ENCODE assay signal across 1 cellular context in the genomic region with DNA sequence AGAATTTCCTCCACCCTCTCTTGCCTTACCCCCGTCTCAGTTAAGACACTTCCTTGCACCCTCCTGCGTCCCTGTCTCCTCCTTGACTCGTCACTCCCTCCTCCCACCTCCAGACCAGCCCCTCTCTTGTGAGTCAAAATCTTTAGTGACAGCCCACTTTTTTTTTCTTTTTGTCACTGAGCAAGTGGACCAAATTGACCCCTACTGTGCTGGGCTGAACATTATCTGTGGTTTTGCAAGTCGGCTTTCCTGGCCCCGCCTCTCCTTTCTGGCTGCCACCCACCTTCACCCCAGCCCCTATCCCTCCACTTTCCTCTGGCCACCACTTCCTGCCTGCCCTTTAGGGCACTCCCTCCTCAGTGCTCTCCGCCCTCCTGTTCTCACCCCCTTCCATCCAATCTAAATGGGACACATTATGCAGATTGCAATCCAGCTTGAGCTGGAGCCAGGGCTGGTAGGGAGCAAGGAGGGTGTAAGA.
TF ChIP-seq lines count a peak whose summit lies in the region.

A gene (minus strand): TSS at position 47 of the 478 bp plus-strand sequence. CDS start 246 bp downstream, outside the sequence.

TF ChIP-seq in K562, 482 proteins besides CTCF, POLR2A, EP300 and RAD21 (continued from another document):
- TF ChIP-seq, protein P1, sequence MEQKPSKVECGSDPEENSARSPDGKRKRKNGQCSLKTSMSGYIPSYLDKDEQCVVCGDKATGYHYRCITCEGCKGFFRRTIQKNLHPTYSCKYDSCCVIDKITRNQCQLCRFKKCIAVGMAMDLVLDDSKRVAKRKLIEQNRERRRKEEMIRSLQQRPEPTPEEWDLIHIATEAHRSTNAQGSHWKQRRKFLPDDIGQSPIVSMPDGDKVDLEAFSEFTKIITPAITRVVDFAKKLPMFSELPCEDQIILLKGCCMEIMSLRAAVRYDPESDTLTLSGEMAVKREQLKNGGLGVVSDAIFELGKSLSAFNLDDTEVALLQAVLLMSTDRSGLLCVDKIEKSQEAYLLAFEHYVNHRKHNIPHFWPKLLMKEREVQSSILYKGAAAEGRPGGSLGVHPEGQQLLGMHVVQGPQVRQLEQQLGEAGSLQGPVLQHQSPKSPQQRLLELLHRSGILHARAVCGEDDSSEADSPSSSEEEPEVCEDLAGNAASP (IDR thresholded peaks at IDR 0.05) = 0 out of 2 replicates have a peak, but pooled peaks have one; percentile 38
- TF ChIP-seq ZNF75A (CRISPR knock-in tag; IDR thresholded peaks at IDR 0.05) (no peak), ZKSCAN1 (IDR thresholded peaks at IDR 0.05; ENCODE audit: low read depth, low read length) (no peak), ZBTB1 (CRISPR knock-in tag; IDR thresholded peaks at IDR 0.05; ENCODE audit: borderline replicate concordance, low read depth) (no peak), ZZZ3 (IDR thresholded peaks at IDR 0.05) (no peak), DNMT1 (IDR thresholded peaks at IDR 0.05) (no peak)
- TF ChIP-seq, protein P2, sequence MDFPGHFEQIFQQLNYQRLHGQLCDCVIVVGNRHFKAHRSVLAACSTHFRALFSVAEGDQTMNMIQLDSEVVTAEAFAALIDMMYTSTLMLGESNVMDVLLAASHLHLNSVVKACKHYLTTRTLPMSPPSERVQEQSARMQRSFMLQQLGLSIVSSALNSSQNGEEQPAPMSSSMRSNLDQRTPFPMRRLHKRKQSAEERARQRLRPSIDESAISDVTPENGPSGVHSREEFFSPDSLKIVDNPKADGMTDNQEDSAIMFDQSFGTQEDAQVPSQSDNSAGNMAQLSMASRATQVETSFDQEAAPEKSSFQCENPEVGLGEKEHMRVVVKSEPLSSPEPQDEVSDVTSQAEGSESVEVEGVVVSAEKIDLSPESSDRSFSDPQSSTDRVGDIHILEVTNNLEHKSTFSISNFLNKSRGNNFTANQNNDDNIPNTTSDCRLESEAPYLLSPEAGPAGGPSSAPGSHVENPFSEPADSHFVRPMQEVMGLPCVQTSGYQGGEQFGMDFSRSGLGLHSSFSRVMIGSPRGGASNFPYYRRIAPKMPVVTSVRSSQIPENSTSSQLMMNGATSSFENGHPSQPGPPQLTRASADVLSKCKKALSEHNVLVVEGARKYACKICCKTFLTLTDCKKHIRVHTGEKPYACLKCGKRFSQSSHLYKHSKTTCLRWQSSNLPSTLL (IDR thresholded peaks at IDR 0.05) = no peak
- TF ChIP-seq, protein P3, sequence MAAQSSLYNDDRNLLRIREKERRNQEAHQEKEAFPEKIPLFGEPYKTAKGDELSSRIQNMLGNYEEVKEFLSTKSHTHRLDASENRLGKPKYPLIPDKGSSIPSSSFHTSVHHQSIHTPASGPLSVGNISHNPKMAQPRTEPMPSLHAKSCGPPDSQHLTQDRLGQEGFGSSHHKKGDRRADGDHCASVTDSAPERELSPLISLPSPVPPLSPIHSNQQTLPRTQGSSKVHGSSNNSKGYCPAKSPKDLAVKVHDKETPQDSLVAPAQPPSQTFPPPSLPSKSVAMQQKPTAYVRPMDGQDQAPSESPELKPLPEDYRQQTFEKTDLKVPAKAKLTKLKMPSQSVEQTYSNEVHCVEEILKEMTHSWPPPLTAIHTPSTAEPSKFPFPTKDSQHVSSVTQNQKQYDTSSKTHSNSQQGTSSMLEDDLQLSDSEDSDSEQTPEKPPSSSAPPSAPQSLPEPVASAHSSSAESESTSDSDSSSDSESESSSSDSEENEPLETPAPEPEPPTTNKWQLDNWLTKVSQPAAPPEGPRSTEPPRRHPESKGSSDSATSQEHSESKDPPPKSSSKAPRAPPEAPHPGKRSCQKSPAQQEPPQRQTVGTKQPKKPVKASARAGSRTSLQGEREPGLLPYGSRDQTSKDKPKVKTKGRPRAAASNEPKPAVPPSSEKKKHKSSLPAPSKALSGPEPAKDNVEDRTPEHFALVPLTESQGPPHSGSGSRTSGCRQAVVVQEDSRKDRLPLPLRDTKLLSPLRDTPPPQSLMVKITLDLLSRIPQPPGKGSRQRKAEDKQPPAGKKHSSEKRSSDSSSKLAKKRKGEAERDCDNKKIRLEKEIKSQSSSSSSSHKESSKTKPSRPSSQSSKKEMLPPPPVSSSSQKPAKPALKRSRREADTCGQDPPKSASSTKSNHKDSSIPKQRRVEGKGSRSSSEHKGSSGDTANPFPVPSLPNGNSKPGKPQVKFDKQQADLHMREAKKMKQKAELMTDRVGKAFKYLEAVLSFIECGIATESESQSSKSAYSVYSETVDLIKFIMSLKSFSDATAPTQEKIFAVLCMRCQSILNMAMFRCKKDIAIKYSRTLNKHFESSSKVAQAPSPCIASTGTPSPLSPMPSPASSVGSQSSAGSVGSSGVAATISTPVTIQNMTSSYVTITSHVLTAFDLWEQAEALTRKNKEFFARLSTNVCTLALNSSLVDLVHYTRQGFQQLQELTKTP (IDR thresholded peaks at IDR 0.05; ENCODE audit: low read depth in 1 of 2, partially characterized antibody in 2 of 2) = no peak
- TF ChIP-seq, protein P4, sequence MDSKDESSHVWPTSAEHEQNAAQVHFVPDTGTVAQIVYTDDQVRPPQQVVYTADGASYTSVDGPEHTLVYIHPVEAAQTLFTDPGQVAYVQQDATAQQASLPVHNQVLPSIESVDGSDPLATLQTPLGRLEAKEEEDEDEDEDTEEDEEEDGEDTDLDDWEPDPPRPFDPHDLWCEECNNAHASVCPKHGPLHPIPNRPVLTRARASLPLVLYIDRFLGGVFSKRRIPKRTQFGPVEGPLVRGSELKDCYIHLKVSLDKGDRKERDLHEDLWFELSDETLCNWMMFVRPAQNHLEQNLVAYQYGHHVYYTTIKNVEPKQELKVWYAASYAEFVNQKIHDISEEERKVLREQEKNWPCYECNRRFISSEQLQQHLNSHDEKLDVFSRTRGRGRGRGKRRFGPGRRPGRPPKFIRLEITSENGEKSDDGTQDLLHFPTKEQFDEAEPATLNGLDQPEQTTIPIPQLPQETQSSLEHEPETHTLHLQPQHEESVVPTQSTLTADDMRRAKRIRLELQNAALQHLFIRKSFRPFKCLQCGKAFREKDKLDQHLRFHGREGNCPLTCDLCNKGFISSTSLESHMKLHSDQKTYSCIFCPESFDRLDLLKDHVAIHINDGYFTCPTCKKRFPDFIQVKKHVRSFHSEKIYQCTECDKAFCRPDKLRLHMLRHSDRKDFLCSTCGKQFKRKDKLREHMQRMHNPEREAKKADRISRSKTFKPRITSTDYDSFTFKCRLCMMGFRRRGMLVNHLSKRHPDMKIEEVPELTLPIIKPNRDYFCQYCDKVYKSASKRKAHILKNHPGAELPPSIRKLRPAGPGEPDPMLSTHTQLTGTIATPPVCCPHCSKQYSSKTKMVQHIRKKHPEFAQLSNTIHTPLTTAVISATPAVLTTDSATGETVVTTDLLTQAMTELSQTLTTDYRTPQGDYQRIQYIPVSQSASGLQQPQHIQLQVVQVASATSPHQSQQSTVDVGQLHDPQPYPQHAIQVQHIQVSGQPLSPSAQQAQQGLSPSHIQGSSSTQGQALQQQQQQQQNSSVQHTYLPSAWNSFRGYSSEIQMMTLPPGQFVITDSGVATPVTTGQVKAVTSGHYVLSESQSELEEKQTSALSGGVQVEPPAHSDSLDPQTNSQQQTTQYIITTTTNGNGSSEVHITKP (IDR thresholded peaks at IDR 0.05; ENCODE audit: partially characterized antibody) = peak; percentile 39
TF ChIP-seq in K562: peak in this region for 41.
